In genomic region chr12:6387541-6387940, GRCh38 we compare ENCODE assay signal across 19 cellular contexts. TPM values are rescaled to one million over a fixed set of nuclear protein-coding genes. Genes with fewer than 3 reads are reported as not detected.
A peak's percentile ranks its signal among the peaks of the same experiment; 100 is the strongest.
DNase-seq lines count a peak whose midpoint lies in the region; ATAC-seq and TF ChIP-seq lines count a peak whose summit lies in the region.
"Had no signal": no experiment of that assay in that cellular context is flagged by ENCODE, and none has a peak within 500 bp of the region (broad histone marks: within the 10 kb centered on the region; RNA-seq: fewer than 3 reads in every experiment).

No MANE protein-coding gene starts in this region.

- TF ChIP-seq EP300 in esophagus muscularis mucosa (IDR thresholded peaks at IDR 0.05), result no peak

- H3K36me3 ChIP-seq in esophagus muscularis mucosa, result peaks cover 9 to 60% (median 50%) of the 10 kb centered on the region in 4 donors
- peaks cover 6% of the 10 kb centered on the region for H3K36me3 ChIP-seq in rectal smooth muscle tissue (ENCODE audit: control insufficient read depth, insufficient read depth, low read length)
- no peaks in the 10 kb centered on the region for H3K36me3 ChIP-seq in CD4-positive, alpha-beta memory T cell (ENCODE audit: insufficient read depth, low read length)

- H3K27ac ChIP-seq in esophagus muscularis mucosa (replicated peaks in 1 of 4), result peak overlapping the region; percentile 38 to 57 (median 48)
- H3K27ac ChIP-seq in rectal smooth muscle tissue (ENCODE audit: low read depth, low read length), result peak overlapping the region; percentile 50
- no peak overlapping the region for H3K27ac ChIP-seq in CD4-positive, alpha-beta memory T cell (ENCODE audit: low read depth, low read length)
- H3K27ac ChIP-seq: C4-2B, KMS-11, SJSA1 had no signal

- H3K4me3 Mint-ChIP-seq in natural killer cell treated with Interleukin-12 subunit alpha and Interleukin-12 subunit beta and Interleukin-15 and Interleukin-18, amount 100 ng/mL, for 72 hours, result no peak overlapping the region
- no peak overlapping the region for H3K4me3 Mint-ChIP-seq in natural killer cell
- no peak overlapping the region for H3K4me3 Mint-ChIP-seq in CD4-positive, alpha-beta memory T cell

- no peak for ATAC-seq in natural killer cell treated with Interleukin-12 subunit alpha and Interleukin-12 subunit beta and Interleukin-15 and Interleukin-18, amount 100 ng/mL, for 72 hours
- ATAC-seq in natural killer cell, result no peak
- no peak for ATAC-seq in GM18858 (IDR thresholded peaks at IDR 0.05; ENCODE audit: unreplicated experiment)

- no peaks in the 10 kb centered on the region for H3K36me3 Mint-ChIP-seq in natural killer cell treated with Interleukin-12 subunit alpha and Interleukin-12 subunit beta and Interleukin-15 and Interleukin-18, amount 100 ng/mL, for 72 hours
- no peaks in the 10 kb centered on the region for H3K36me3 Mint-ChIP-seq in natural killer cell
- no peaks in the 10 kb centered on the region for H3K36me3 Mint-ChIP-seq in CD4-positive, alpha-beta memory T cell

- peaks cover 0 to 12% of the 10 kb centered on the region in 2 donors for H3K4me1 Mint-ChIP-seq in natural killer cell treated with Interleukin-12 subunit alpha and Interleukin-12 subunit beta and Interleukin-15 and Interleukin-18, amount 100 ng/mL, for 72 hours (ENCODE audit: low read depth in 2 of 2)
- peaks cover 0 to 6% of the 10 kb centered on the region in 2 donors for H3K4me1 Mint-ChIP-seq in natural killer cell
- peaks cover 0 to 6% (median 2%) of the 10 kb centered on the region in 4 donors for H3K4me1 Mint-ChIP-seq in CD4-positive, alpha-beta memory T cell

- TF ChIP-seq POLR2A in esophagus muscularis mucosa (IDR thresholded peaks at IDR 0.05; ENCODE audit: low read depth), result no peak

- no peak for TF ChIP-seq CTCF in natural killer cell (IDR thresholded peaks at IDR 0.05)
- no peak for TF ChIP-seq CTCF in esophagus muscularis mucosa (IDR thresholded peaks at IDR 0.05)

- POLR2A ChIA-PET in CD4-positive, alpha-beta memory T cell (lab: Charles Lee; ENCODE audit: partially characterized antibody), result no interaction called here

- no peak overlapping the region for H3K9ac ChIP-seq in rectal smooth muscle tissue (ENCODE audit: low read length)
- H3K9ac ChIP-seq: KMS-11 had no signal

- intact Hi-C loops in natural killer cell (cut with micrococcal nuclease), result no loop called here
- intact Hi-C loops in esophagus muscularis mucosa (cut with DNase I), result no loop called here
- intact Hi-C loops in CD4-positive, alpha-beta memory T cell (cut with micrococcal nuclease), result no loop called here

- H3K9me3 Mint-ChIP-seq in natural killer cell treated with Interleukin-12 subunit alpha and Interleukin-12 subunit beta and Interleukin-15 and Interleukin-18, amount 100 ng/mL, for 72 hours, result no peaks in the 10 kb centered on the region
- no peaks in the 10 kb centered on the region for H3K9me3 Mint-ChIP-seq in natural killer cell
- peaks cover 0 to 1% (median 0%) of the 10 kb centered on the region in 8 donors for H3K9me3 Mint-ChIP-seq in CD4-positive, alpha-beta memory T cell

- no peaks in the 10 kb centered on the region for H3K9me3 ChIP-seq in esophagus muscularis mucosa
- H3K9me3 ChIP-seq in CD4-positive, alpha-beta memory T cell (ENCODE audit: control insufficient read depth in 1 of 2, low read length in 2 of 2), result no peaks in the 10 kb centered on the region
- H3K9me3 ChIP-seq: Caco-2, SJSA1 had no signal

- no peak overlapping the region for H3K27ac Mint-ChIP-seq in natural killer cell treated with Interleukin-12 subunit alpha and Interleukin-12 subunit beta and Interleukin-15 and Interleukin-18, amount 100 ng/mL, for 72 hours
- H3K27ac Mint-ChIP-seq in natural killer cell, result no peak overlapping the region
- no peak overlapping the region for H3K27ac Mint-ChIP-seq in CD4-positive, alpha-beta memory T cell

- peaks cover 2 to 6% of the 10 kb centered on the region in 2 donors for H3K27me3 Mint-ChIP-seq in natural killer cell treated with Interleukin-12 subunit alpha and Interleukin-12 subunit beta and Interleukin-15 and Interleukin-18, amount 100 ng/mL, for 72 hours
- H3K27me3 Mint-ChIP-seq in natural killer cell (ENCODE audit: low read depth in 2 of 2), result peaks cover 0 to 7% of the 10 kb centered on the region in 2 donors
- H3K27me3 Mint-ChIP-seq in CD4-positive, alpha-beta memory T cell, result peaks cover 7 to 15% of the 10 kb centered on the region in 2 donors

- 92% methylated on average over 7 of the region's 7 CpGs for WGBS in esophagus muscularis mucosa

- CTCF ChIA-PET in CD4-positive, alpha-beta memory T cell (lab: Charles Lee; ENCODE audit: partially characterized antibody), result no interaction called here

- H3K4me3 ChIP-seq in esophagus muscularis mucosa (no peak overlapping the region), rectal smooth muscle tissue (ENCODE audit: low read length) (no peak overlapping the region)
- H3K4me3 ChIP-seq in CD4-positive, alpha-beta memory T cell (ENCODE audit: low read length in 2 of 2), result no peak overlapping the region
- H3K4me3 ChIP-seq: SJSA1 had no signal

- peak; percentile 49 for DNase-seq in natural killer cell treated with Interleukin-12 subunit alpha and Interleukin-12 subunit beta and Interleukin-15 and Interleukin-18, amount 100 ng/mL, for 72 hours (ENCODE audit: low spot score)
- no peak for DNase-seq in natural killer cell
- DNase-seq in esophagus muscularis mucosa (ENCODE audit: extremely low spot score), result no peak
- DNase-seq in NCI-H2196 treated with DMSO at 0.1 percent for 48 hours (lab: John Stamatoyannopoulos, UW; ENCODE audit: unreplicated experiment), result no peak
- no peak for DNase-seq in OCI-M2 (lab: John Stamatoyannopoulos, UW; ENCODE audit: unreplicated experiment)
- DNase-seq in CD4-positive, alpha-beta memory T cell, result no peak
- DNase-seq: Caco-2, DMS79, MM.1S, NCI-H1930, NCI-H2171 treated with DMSO at 0.1 percent for 48 hours, NCI-H510A treated with DMSO at 0.1 percent for 48 hours had no signal

- no peaks in the 10 kb centered on the region for H3K27me3 ChIP-seq in esophagus muscularis mucosa
- no peaks in the 10 kb centered on the region for H3K27me3 ChIP-seq in rectal smooth muscle tissue (ENCODE audit: control insufficient read depth, insufficient read depth, low read length)
- peaks cover 12% of the 10 kb centered on the region for H3K27me3 ChIP-seq in CD4-positive, alpha-beta memory T cell (ENCODE audit: insufficient read depth, low read length)
- H3K27me3 ChIP-seq: SJSA1 had no signal

- H3K4me1 ChIP-seq in esophagus muscularis mucosa (peaks cover 35 to 88% (median 78%) of the 10 kb centered on the region in 4 donors), rectal smooth muscle tissue (ENCODE audit: control insufficient read depth, insufficient read depth, low read length) (peaks cover 45% of the 10 kb centered on the region)
- peaks cover 4% of the 10 kb centered on the region for H3K4me1 ChIP-seq in CD4-positive, alpha-beta memory T cell (ENCODE audit: insufficient read depth, low read length)

RNA-seq across cellular contexts. Expression of gene LTBR, which starts 3.6 kb away (rescaled TPM):
- total RNA-seq in natural killer cell treated with Interleukin-12 subunit alpha and Interleukin-12 subunit beta and Interleukin-15 and Interleukin-18, amount 100 ng/mL, for 72 hours, result 1 to 10 TPM; 2.3 to 3.9 TPM
- total RNA-seq in natural killer cell (1 to 10 TPM; 3.7 to 5.8 (median 4.4) TPM), esophagus muscularis mucosa (100 to 1,000 TPM; 117 to 144 (median 137) TPM)
- total RNA-seq in CD4-positive, alpha-beta memory T cell, result 1 to 10 TPM; 1.1 to 1.3 TPM
- polyA plus RNA-seq in CD4-positive, alpha-beta memory T cell, result not detected
- total RNA-seq: A172 had no signal

RNA-seq across cellular contexts. Expression of gene SCNN1A, which starts 12.2 kb away (rescaled TPM):
- total RNA-seq in natural killer cell treated with Interleukin-12 subunit alpha and Interleukin-12 subunit beta and Interleukin-15 and Interleukin-18, amount 100 ng/mL, for 72 hours, result not detected
- total RNA-seq in natural killer cell, result 1 to 10 TPM; 1.5 to 3.0 (median 1.5) TPM
- 1 to 10 TPM in 3 of 4 donors, under 1 TPM in 1; 0.83 to 3.3 (median 1.8) TPM for total RNA-seq in esophagus muscularis mucosa
- 1 to 10 TPM in 1 of 2 experiments, under 1 TPM in 1; 0.67 to 1.3 TPM for total RNA-seq in CD4-positive, alpha-beta memory T cell
- under 1 TPM; 0.24 to 0.53 TPM for polyA plus RNA-seq in CD4-positive, alpha-beta memory T cell
- total RNA-seq: RPMI7951 had no signal

RNA-seq across cellular contexts. Expression of gene TNFRSF1A, which starts 45.7 kb away (rescaled TPM):
- 100 to 1,000 TPM in 1 of 2 donors, 10 to 100 TPM in 1; 83.2 to 102 TPM for total RNA-seq in natural killer cell treated with Interleukin-12 subunit alpha and Interleukin-12 subunit beta and Interleukin-15 and Interleukin-18, amount 100 ng/mL, for 72 hours
- total RNA-seq in natural killer cell, result 100 to 1,000 TPM in 1 of 3 donors, 10 to 100 TPM in 2; 75.7 to 116 (median 87.3) TPM
- 100 to 1,000 TPM; 146 to 464 (median 247) TPM for total RNA-seq in esophagus muscularis mucosa
- total RNA-seq in CD4-positive, alpha-beta memory T cell, result 10 to 100 TPM; 80.7 to 86.7 TPM
- 10 to 100 TPM; 14.5 to 36.4 TPM for polyA plus RNA-seq in CD4-positive, alpha-beta memory T cell

RNA-seq across cellular contexts. Expression of gene CD27, which starts 57.2 kb away (rescaled TPM):
- 1 to 10 TPM; 2.1 to 2.2 TPM for total RNA-seq in natural killer cell treated with Interleukin-12 subunit alpha and Interleukin-12 subunit beta and Interleukin-15 and Interleukin-18, amount 100 ng/mL, for 72 hours
- total RNA-seq in natural killer cell (10 to 100 TPM in 1 of 3 donors, 1 to 10 TPM in 2; 2.7 to 13.7 (median 3.1) TPM), esophagus muscularis mucosa (under 1 TPM in 1 of 4 donors, not detected in 3; 0.66 TPM)
- total RNA-seq in CD4-positive, alpha-beta memory T cell, result 100 to 1,000 TPM; 117 to 124 TPM
- polyA plus RNA-seq in CD4-positive, alpha-beta memory T cell, result 100 to 1,000 TPM; 343 to 402 TPM
- total RNA-seq: A172, Caco-2, RPMI7951, SJSA1 had no signal

Comparison
In these comparisons a context has a peak if more than half of its experiments do, and no peak if none do; other contexts are left out.
1. RNA of gene LTBR, which starts 3.6 kb away (total RNA-seq): 117 to 144 TPM in esophagus muscularis mucosa; 3.7 to 5.8 TPM in natural killer cell, 2.3 to 3.9 TPM in natural killer cell treated with Interleukin-12 subunit alpha and Interleukin-12 subunit beta and Interleukin-15 and Interleukin-18, amount 100 ng/mL, for 72 hours and 1.1 to 1.3 TPM in CD4-positive, alpha-beta memory T cell; every median in the first group is over 10 times any median in the second.